Comparison of ENCODE assay signal across 8 cellular contexts in genomic region chr12:52280796-52281560, GRCh38. TPM values are rescaled to one million over a fixed set of nuclear protein-coding genes. Genes with fewer than 3 reads are reported as not detected.
A peak's percentile ranks its signal among the peaks of the same experiment; 100 is the strongest.
DNase-seq lines count a peak whose midpoint lies in the region; ATAC-seq and TF ChIP-seq lines count a peak whose summit lies in the region.

No MANE protein-coding gene starts in this region.

- ATAC-seq in GM18870 (IDR thresholded peaks at IDR 0.05; ENCODE audit: unreplicated experiment) (no peak), GM21526 (IDR thresholded peaks at IDR 0.05; ENCODE audit: low FRiP score, unreplicated experiment) (no peak)

- peak in 1 of 2 donors; percentile 24 for TF ChIP-seq EP300 in tibial nerve (IDR thresholded peaks at IDR 0.05)

- peaks cover 3% of the 10 kb centered on the region for H3K4me1 Mint-ChIP-seq in activated naive CD4-positive, alpha-beta T cell treated with anti-CD3 and anti-CD28 coated beads for 36 hours (ENCODE audit: low read depth)

- peaks cover 0 to 33% (median 18%) of the 10 kb centered on the region in 4 donors for H3K4me1 ChIP-seq in tibial nerve

- DNase-seq in HS-27A (ENCODE audit: low read depth) (peak; percentile 97), brain pericyte (ENCODE audit: low read depth, low spot score) (peak; percentile 66), kidney glomerular epithelial cell (lab: John Stamatoyannopoulos, UW) (peak; percentile 96), tibial nerve (ENCODE audit: low spot score in 2 of 2) (peak; percentile 64 to 68)
- no peak for DNase-seq in activated CD4-positive, alpha-beta T cell treated with anti-CD3 and anti-CD28 coated beads for 48 hours
- DNase-seq in activated naive CD4-positive, alpha-beta T cell treated with anti-CD3 and anti-CD28 coated beads for 36 hours: no peak

- H3K27me3 ChIP-seq in tibial nerve: peaks cover 0 to 7% of the 10 kb centered on the region in 2 donors

- TF ChIP-seq POLR2A in tibial nerve (IDR thresholded peaks at IDR 0.05): no peak

- H3K36me3 Mint-ChIP-seq in activated naive CD4-positive, alpha-beta T cell treated with anti-CD3 and anti-CD28 coated beads for 36 hours (ENCODE audit: low read depth): no peaks in the 10 kb centered on the region

- CTCF ChIA-PET in activated naive CD4-positive, alpha-beta T cell treated with anti-CD3 and anti-CD28 coated beads for 36 hours (lab: Charles Lee): interaction anchor here (1.0 to 4.2 kb wide), 4 partner anchors 9 to 59 kb away, joined by 3 to 29 read pairs (median 8); no protein-coding TSS in a partner anchor

- H3K4me3 Mint-ChIP-seq in activated naive CD4-positive, alpha-beta T cell treated with anti-CD3 and anti-CD28 coated beads for 36 hours: no peak overlapping the region

- WGBS in tibial nerve, 2 donors: 44 to 50% methylated on average over 4 of the region's 4 CpGs

- peak overlapping the region; percentile 35 to 87 (median 72) for H3K27ac ChIP-seq in tibial nerve

- H3K27me3 Mint-ChIP-seq in activated naive CD4-positive, alpha-beta T cell treated with anti-CD3 and anti-CD28 coated beads for 36 hours (ENCODE audit: low read depth): peaks cover 12% of the 10 kb centered on the region

- no peak overlapping the region for H3K27ac Mint-ChIP-seq in activated naive CD4-positive, alpha-beta T cell treated with anti-CD3 and anti-CD28 coated beads for 36 hours

- no peaks in the 10 kb centered on the region for H3K36me3 ChIP-seq in tibial nerve

- no peaks in the 10 kb centered on the region for H3K9me3 Mint-ChIP-seq in activated naive CD4-positive, alpha-beta T cell treated with anti-CD3 and anti-CD28 coated beads for 36 hours

- H3K9me3 ChIP-seq in tibial nerve: no peaks in the 10 kb centered on the region

- no peak overlapping the region for H3K4me3 ChIP-seq in tibial nerve

- intact Hi-C loops in activated naive CD4-positive, alpha-beta T cell treated with anti-CD3 and anti-CD28 coated beads for 36 hours (cut with micrococcal nuclease): no loop called here

- no peak for TF ChIP-seq CTCF in tibial nerve (IDR thresholded peaks at IDR 0.05)

RNA-seq across cellular contexts. Expression of gene KRT86, which starts 6.5 kb away (rescaled TPM):
- total RNA-seq in tibial nerve: not detected
- total RNA-seq in activated naive CD4-positive, alpha-beta T cell treated with anti-CD3 and anti-CD28 coated beads for 36 hours: under 1 TPM in 1 of 2 experiments, not detected in 1; 0.15 TPM

RNA-seq across cellular contexts. Expression of gene KRT81, which starts 10.4 kb away (rescaled TPM):
- total RNA-seq in tibial nerve: not detected
- not detected for total RNA-seq in activated naive CD4-positive, alpha-beta T cell treated with anti-CD3 and anti-CD28 coated beads for 36 hours

RNA-seq across cellular contexts. Expression of gene KRT83, which starts 40.2 kb away (rescaled TPM):
- not detected for total RNA-seq in tibial nerve
- total RNA-seq in activated naive CD4-positive, alpha-beta T cell treated with anti-CD3 and anti-CD28 coated beads for 36 hours: not detected

RNA-seq across cellular contexts. Expression of gene KRT7, which starts 47.9 kb away (rescaled TPM):
- 10 to 100 TPM in 1 of 4 donors, 1 to 10 TPM in 3; 2.5 to 33.9 (median 6.3) TPM for total RNA-seq in tibial nerve
- 1 to 10 TPM; 1.9 to 3.4 TPM for total RNA-seq in activated naive CD4-positive, alpha-beta T cell treated with anti-CD3 and anti-CD28 coated beads for 36 hours

Comparison
In these comparisons a context has a peak if more than half of its experiments do, and no peak if none do; other contexts are left out.
1. DNase-seq: peak in HS-27A (single experiment), brain pericyte (single experiment), kidney glomerular epithelial cell (single experiment) and tibial nerve (2 of 2); none in activated CD4-positive, alpha-beta T cell treated with anti-CD3 and anti-CD28 coated beads for 48 hours (single experiment) and activated naive CD4-positive, alpha-beta T cell treated with anti-CD3 and anti-CD28 coated beads for 36 hours (single experiment).